Comparison of ENCODE assay signal across 24 cellular contexts in the genomic region with DNA sequence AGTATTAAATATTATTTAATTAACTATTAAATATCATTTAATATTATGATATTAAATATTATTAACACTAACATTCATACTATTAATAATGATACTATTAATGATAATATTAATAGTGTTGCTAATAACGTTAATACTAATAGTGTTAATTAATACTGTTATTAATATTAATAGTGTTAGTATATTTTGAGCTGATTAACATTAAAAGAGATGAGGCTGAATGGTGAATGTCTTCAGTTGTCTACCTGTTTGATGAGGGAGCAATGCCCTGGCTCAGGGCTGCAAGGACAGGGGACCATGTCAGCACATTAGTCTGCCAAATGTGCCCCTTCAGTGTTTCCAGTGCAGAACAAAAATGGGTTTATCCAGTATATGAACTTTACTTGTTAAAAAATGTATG.
"Had no signal": no experiment of that assay in that cellular context is flagged by ENCODE, and none has a peak within 500 bp of the region (broad histone marks: within the 10 kb centered on the region; RNA-seq: fewer than 3 reads in every experiment).

No MANE protein-coding gene starts in this region.

- H3K27me3 ChIP-seq: breast epithelium, MG63, SJSA1 had no signal

- H3K4me1 ChIP-seq: breast epithelium, SJSA1 had no signal

- H3K36me3 ChIP-seq: breast epithelium, MG63, SJSA1, WERI-Rb-1 had no signal

- H3K27ac Mint-ChIP-seq: activated T-helper 2 cell treated with anti-CD3 and anti-CD28 coated beads, Interferon-gamma antibody, Interleukin-2, Interleukin-4, amounts not matched to agents 10 μg/mL and 5 μg/mL and 100 μg/mL, durations not matched to agents 14 hours and 24 hours and 36 hours had no signal

- H3K27ac ChIP-seq: breast epithelium, SJSA1, WERI-Rb-1 had no signal

- ATAC-seq: activated CD4-positive, CD25-positive, alpha-beta regulatory T cell treated with anti-CD3 and anti-CD28 coated beads, Interleukin-2, amount 50 U/mL, for 24 hours; PC-3 had no signal

- DNase-seq: activated CD4-positive, alpha-beta T cell treated with anti-CD3 and anti-CD28 coated beads for 48 hours; activated CD4-positive, alpha-beta T cell treated with anti-CD3 and anti-CD28 coated beads, Interleukin-2, amount 50 U/mL, for 48 hours; activated CD8-positive, alpha-beta memory T cell treated with anti-CD3 and anti-CD28 coated beads for 24 hours; activated gamma-delta T cell treated with Interleukin-2 at 50 U/mL for 16 hours; activated naive CD4-positive, alpha-beta T cell treated with anti-CD3 and anti-CD28 coated beads, Interleukin-2, amount 50 U/mL, for 16 hours; activated T-cell treated with anti-CD3 and anti-CD28 coated beads, Interleukin-2, amount 50 U/mL, for 48 hours; aorta; caudate nucleus; MG63; MV-4-11; NCI-H1092 treated with DMSO at 0.1 percent for 48 hours; NCI-H1417 treated with DMSO at 0.1 percent for 48 hours; NCI-H1694; NCI-H2029; NCI-H446; NCI-H524; PC-3; SHP77; T-helper 1 cell; WERI-Rb-1 had no signal

- H3K4me3 ChIP-seq: breast epithelium, MG63, SJSA1 had no signal

- H3K9me3 Mint-ChIP-seq: activated T-helper 2 cell treated with anti-CD3 and anti-CD28 coated beads, Interferon-gamma antibody, Interleukin-2, Interleukin-4, amounts not matched to agents 10 μg/mL and 5 μg/mL and 100 μg/mL, durations not matched to agents 14 hours and 24 hours and 36 hours had no signal

- H3K9me3 ChIP-seq: breast epithelium, MG63, SJSA1 had no signal
